Comparison of ENCODE assay signal across 1 cellular context in the genomic region with DNA sequence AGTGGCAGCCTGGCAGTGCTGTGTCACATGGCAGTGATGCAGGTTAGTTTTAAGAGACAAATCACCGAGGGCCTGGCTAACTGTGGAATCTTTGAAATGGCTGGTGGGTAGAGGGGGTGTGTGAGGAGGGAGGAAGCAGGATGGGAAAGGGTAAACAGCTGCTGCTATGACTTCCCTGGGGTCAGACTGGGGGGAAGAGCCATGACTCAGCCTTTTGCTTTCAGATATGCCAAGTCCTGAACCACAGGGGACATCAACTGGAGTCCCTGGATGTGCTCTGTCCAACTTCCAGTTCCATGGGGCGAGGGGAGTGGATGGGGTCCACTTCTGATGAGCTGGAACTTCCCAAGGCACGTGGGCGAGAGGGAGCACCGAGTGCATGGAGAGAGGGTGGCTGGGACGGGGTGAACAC.
TF ChIP-seq lines count a peak whose summit lies in the region.

No MANE protein-coding gene starts in this region.

TF ChIP-seq in K562, 482 proteins besides CTCF, POLR2A, EP300 and RAD21 (continued from another document and continues in another):
- TF ChIP-seq NR2C1 (IDR thresholded peaks at IDR 0.05) (no peak), NR2C1 (tag; IDR thresholded peaks at IDR 0.05) (0 out of 2 replicates have a peak, but pooled peaks have one; percentile 24), JUND (IDR thresholded peaks at IDR 0.05; ENCODE audit: borderline replicate concordance, low read depth, low read length) (0 out of 2 replicates have a peak, but pooled peaks have one; percentile 30), JUND (tag; IDR thresholded peaks at IDR 0.05; ENCODE audit: borderline replicate concordance, low read depth, low read length) (peak; percentile 17; the same call in 1 of the 3 replicates), TCF7L2 (IDR thresholded peaks at IDR 0.05; ENCODE audit: low read depth, low read length) (no peak), ZNF696 (CRISPR knock-in tag; conservative IDR thresholded peaks at IDR 0.05) (no peak), MEF2D (tag; conservative IDR thresholded peaks at IDR 0.05; ENCODE audit: low read depth) (no peak), CCNT2 (IDR thresholded peaks at IDR 0.05; ENCODE audit: borderline replicate concordance, extremely low read depth, insufficient read length, low read depth, low read length) (no peak), XRCC4 (IDR thresholded peaks at IDR 0.05; ENCODE audit: extremely low read depth, insufficient read depth, insufficient read length) (no peak), PHB2 (IDR thresholded peaks at IDR 0.05; ENCODE audit: low read depth) (no peak), ZNF79 (CRISPR knock-in tag; IDR thresholded peaks at IDR 0.05; ENCODE audit: low read depth) (no peak), ZSCAN32 (CRISPR knock-in tag; IDR thresholded peaks at IDR 0.05) (no peak), MAFG (tag; conservative IDR thresholded peaks at IDR 0.05) (peak; percentile 88), HIVEP1 (CRISPR knock-in tag; IDR thresholded peaks at IDR 0.05) (no peak), ZNF551 (CRISPR knock-in tag; IDR thresholded peaks at IDR 0.05) (no peak), ZKSCAN3 (CRISPR knock-in tag; IDR thresholded peaks at IDR 0.05) (no peak), NFE2L1 (tag; IDR thresholded peaks at IDR 0.05; ENCODE audit: borderline replicate concordance, low read depth) (peak; percentile 45; the same call in 1 of the 2 replicates), MAFK (IDR thresholded peaks at IDR 0.05; ENCODE audit: low read length) (peak; percentile 59; the same call in 1 of the 2 replicates), KLF16 (IDR thresholded peaks at IDR 0.05) (no peak), ZNF316 (IDR thresholded peaks at IDR 0.05) (peak; percentile 65), GTF2F1 (IDR thresholded peaks at IDR 0.05; ENCODE audit: low read depth, low read length) (no peak), THRAP3 (IDR thresholded peaks at IDR 0.05; ENCODE audit: borderline replicate concordance) (no peak)
- TF ChIP-seq, protein P1, sequence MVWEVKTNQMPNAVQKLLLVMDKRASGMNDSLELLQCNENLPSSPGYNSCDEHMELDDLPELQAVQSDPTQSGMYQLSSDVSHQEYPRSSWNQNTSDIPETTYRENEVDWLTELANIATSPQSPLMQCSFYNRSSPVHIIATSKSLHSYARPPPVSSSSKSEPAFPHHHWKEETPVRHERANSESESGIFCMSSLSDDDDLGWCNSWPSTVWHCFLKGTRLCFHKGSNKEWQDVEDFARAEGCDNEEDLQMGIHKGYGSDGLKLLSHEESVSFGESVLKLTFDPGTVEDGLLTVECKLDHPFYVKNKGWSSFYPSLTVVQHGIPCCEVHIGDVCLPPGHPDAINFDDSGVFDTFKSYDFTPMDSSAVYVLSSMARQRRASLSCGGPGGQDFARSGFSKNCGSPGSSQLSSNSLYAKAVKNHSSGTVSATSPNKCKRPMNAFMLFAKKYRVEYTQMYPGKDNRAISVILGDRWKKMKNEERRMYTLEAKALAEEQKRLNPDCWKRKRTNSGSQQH (CRISPR knock-in tag; IDR thresholded peaks at IDR 0.05), result no peak
- TF ChIP-seq, protein P2, sequence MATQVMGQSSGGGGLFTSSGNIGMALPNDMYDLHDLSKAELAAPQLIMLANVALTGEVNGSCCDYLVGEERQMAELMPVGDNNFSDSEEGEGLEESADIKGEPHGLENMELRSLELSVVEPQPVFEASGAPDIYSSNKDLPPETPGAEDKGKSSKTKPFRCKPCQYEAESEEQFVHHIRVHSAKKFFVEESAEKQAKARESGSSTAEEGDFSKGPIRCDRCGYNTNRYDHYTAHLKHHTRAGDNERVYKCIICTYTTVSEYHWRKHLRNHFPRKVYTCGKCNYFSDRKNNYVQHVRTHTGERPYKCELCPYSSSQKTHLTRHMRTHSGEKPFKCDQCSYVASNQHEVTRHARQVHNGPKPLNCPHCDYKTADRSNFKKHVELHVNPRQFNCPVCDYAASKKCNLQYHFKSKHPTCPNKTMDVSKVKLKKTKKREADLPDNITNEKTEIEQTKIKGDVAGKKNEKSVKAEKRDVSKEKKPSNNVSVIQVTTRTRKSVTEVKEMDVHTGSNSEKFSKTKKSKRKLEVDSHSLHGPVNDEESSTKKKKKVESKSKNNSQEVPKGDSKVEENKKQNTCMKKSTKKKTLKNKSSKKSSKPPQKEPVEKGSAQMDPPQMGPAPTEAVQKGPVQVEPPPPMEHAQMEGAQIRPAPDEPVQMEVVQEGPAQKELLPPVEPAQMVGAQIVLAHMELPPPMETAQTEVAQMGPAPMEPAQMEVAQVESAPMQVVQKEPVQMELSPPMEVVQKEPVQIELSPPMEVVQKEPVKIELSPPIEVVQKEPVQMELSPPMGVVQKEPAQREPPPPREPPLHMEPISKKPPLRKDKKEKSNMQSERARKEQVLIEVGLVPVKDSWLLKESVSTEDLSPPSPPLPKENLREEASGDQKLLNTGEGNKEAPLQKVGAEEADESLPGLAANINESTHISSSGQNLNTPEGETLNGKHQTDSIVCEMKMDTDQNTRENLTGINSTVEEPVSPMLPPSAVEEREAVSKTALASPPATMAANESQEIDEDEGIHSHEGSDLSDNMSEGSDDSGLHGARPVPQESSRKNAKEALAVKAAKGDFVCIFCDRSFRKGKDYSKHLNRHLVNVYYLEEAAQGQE (CRISPR knock-in tag; IDR thresholded peaks at IDR 0.05; ENCODE audit: low read depth), result no peak
- TF ChIP-seq, protein P3, sequence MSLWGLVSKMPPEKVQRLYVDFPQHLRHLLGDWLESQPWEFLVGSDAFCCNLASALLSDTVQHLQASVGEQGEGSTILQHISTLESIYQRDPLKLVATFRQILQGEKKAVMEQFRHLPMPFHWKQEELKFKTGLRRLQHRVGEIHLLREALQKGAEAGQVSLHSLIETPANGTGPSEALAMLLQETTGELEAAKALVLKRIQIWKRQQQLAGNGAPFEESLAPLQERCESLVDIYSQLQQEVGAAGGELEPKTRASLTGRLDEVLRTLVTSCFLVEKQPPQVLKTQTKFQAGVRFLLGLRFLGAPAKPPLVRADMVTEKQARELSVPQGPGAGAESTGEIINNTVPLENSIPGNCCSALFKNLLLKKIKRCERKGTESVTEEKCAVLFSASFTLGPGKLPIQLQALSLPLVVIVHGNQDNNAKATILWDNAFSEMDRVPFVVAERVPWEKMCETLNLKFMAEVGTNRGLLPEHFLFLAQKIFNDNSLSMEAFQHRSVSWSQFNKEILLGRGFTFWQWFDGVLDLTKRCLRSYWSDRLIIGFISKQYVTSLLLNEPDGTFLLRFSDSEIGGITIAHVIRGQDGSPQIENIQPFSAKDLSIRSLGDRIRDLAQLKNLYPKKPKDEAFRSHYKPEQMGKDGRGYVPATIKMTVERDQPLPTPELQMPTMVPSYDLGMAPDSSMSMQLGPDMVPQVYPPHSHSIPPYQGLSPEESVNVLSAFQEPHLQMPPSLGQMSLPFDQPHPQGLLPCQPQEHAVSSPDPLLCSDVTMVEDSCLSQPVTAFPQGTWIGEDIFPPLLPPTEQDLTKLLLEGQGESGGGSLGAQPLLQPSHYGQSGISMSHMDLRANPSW (CRISPR knock-in tag; IDR thresholded peaks at IDR 0.05), result no peak
- TF ChIP-seq, protein P4, sequence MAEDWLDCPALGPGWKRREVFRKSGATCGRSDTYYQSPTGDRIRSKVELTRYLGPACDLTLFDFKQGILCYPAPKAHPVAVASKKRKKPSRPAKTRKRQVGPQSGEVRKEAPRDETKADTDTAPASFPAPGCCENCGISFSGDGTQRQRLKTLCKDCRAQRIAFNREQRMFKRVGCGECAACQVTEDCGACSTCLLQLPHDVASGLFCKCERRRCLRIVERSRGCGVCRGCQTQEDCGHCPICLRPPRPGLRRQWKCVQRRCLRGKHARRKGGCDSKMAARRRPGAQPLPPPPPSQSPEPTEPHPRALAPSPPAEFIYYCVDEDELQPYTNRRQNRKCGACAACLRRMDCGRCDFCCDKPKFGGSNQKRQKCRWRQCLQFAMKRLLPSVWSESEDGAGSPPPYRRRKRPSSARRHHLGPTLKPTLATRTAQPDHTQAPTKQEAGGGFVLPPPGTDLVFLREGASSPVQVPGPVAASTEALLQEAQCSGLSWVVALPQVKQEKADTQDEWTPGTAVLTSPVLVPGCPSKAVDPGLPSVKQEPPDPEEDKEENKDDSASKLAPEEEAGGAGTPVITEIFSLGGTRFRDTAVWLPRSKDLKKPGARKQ (CRISPR knock-in tag; IDR thresholded peaks at IDR 0.05), result no peak
- TF ChIP-seq, protein P5, sequence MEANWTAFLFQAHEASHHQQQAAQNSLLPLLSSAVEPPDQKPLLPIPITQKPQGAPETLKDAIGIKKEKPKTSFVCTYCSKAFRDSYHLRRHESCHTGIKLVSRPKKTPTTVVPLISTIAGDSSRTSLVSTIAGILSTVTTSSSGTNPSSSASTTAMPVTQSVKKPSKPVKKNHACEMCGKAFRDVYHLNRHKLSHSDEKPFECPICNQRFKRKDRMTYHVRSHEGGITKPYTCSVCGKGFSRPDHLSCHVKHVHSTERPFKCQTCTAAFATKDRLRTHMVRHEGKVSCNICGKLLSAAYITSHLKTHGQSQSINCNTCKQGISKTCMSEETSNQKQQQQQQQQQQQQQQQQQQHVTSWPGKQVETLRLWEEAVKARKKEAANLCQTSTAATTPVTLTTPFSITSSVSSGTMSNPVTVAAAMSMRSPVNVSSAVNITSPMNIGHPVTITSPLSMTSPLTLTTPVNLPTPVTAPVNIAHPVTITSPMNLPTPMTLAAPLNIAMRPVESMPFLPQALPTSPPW (CRISPR knock-in tag; IDR thresholded peaks at IDR 0.05), result peak; percentile 31; the same call in 1 of the 2 replicates
- TF ChIP-seq, protein P6, sequence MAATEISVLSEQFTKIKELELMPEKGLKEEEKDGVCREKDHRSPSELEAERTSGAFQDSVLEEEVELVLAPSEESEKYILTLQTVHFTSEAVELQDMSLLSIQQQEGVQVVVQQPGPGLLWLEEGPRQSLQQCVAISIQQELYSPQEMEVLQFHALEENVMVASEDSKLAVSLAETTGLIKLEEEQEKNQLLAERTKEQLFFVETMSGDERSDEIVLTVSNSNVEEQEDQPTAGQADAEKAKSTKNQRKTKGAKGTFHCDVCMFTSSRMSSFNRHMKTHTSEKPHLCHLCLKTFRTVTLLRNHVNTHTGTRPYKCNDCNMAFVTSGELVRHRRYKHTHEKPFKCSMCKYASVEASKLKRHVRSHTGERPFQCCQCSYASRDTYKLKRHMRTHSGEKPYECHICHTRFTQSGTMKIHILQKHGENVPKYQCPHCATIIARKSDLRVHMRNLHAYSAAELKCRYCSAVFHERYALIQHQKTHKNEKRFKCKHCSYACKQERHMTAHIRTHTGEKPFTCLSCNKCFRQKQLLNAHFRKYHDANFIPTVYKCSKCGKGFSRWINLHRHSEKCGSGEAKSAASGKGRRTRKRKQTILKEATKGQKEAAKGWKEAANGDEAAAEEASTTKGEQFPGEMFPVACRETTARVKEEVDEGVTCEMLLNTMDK (IDR thresholded peaks at IDR 0.05; ENCODE audit: borderline replicate concordance, insufficient read depth, low read depth, low read length, poor library complexity, severe bottlenecking), result no peak
- TF ChIP-seq, protein P7, sequence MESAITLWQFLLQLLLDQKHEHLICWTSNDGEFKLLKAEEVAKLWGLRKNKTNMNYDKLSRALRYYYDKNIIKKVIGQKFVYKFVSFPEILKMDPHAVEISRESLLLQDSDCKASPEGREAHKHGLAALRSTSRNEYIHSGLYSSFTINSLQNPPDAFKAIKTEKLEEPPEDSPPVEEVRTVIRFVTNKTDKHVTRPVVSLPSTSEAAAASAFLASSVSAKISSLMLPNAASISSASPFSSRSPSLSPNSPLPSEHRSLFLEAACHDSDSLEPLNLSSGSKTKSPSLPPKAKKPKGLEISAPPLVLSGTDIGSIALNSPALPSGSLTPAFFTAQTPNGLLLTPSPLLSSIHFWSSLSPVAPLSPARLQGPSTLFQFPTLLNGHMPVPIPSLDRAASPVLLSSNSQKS (CRISPR knock-in tag; IDR thresholded peaks at IDR 0.05), result no peak
- TF ChIP-seq, protein P8, sequence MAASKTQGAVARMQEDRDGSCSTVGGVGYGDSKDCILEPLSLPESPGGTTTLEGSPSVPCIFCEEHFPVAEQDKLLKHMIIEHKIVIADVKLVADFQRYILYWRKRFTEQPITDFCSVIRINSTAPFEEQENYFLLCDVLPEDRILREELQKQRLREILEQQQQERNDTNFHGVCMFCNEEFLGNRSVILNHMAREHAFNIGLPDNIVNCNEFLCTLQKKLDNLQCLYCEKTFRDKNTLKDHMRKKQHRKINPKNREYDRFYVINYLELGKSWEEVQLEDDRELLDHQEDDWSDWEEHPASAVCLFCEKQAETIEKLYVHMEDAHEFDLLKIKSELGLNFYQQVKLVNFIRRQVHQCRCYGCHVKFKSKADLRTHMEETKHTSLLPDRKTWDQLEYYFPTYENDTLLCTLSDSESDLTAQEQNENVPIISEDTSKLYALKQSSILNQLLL (CRISPR knock-in tag; IDR thresholded peaks at IDR 0.05; ENCODE audit: borderline replicate concordance), result no peak
- TF ChIP-seq, protein P9, sequence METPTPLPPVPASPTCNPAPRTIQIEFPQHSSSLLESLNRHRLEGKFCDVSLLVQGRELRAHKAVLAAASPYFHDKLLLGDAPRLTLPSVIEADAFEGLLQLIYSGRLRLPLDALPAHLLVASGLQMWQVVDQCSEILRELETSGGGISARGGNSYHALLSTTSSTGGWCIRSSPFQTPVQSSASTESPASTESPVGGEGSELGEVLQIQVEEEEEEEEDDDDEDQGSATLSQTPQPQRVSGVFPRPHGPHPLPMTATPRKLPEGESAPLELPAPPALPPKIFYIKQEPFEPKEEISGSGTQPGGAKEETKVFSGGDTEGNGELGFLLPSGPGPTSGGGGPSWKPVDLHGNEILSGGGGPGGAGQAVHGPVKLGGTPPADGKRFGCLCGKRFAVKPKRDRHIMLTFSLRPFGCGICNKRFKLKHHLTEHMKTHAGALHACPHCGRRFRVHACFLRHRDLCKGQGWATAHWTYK (CRISPR knock-in tag; IDR thresholded peaks at IDR 0.05), result no peak
- TF ChIP-seq, protein P10, sequence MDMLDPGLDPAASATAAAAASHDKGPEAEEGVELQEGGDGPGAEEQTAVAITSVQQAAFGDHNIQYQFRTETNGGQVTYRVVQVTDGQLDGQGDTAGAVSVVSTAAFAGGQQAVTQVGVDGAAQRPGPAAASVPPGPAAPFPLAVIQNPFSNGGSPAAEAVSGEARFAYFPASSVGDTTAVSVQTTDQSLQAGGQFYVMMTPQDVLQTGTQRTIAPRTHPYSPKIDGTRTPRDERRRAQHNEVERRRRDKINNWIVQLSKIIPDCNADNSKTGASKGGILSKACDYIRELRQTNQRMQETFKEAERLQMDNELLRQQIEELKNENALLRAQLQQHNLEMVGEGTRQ (CRISPR knock-in tag; IDR thresholded peaks at IDR 0.05), result no peak
- TF ChIP-seq, protein P11, sequence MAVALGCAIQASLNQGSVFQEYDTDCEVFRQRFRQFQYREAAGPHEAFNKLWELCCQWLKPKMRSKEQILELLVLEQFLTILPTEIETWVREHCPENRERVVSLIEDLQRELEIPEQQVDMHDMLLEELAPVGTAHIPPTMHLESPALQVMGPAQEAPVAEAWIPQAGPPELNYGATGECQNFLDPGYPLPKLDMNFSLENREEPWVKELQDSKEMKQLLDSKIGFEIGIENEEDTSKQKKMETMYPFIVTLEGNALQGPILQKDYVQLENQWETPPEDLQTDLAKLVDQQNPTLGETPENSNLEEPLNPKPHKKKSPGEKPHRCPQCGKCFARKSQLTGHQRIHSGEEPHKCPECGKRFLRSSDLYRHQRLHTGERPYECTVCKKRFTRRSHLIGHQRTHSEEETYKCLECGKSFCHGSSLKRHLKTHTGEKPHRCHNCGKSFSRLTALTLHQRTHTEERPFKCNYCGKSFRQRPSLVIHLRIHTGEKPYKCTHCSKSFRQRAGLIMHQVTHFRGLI (CRISPR knock-in tag; IDR thresholded peaks at IDR 0.05), result no peak
